In the genomic region with DNA sequence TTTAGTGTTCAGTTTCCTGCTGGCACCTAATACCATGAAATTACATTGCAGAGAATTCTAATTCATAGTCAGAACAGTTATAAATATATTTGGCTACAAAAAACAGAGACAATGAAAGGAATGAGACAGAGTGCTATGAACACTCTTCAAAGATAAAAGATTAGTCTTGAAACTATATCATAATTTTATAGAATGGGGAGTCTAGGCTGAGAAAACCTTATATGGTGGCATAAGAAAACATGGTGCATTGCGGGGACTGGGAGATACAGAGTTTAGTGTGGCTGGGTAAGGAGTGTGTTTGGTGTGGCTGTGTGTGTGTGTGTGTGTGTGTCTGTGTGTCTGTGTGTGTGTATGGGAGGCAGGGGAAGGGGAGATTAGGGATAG, we compare ENCODE assay signal across 1 cellular context.
TF ChIP-seq lines count a peak whose summit lies in the region.

No MANE protein-coding gene starts in this region.

TF ChIP-seq in IMR-90, 13 proteins besides CTCF, POLR2A, EP300 and RAD21 (continued from another document):
- TF ChIP-seq ELK1 (IDR thresholded peaks at IDR 0.05; ENCODE audit: borderline replicate concordance, low read depth, low read length), result no peak
- TF ChIP-seq SMC3 (IDR thresholded peaks at IDR 0.05; ENCODE audit: low read depth, low read length), result no peak
- no peak for TF ChIP-seq RFX5 (IDR thresholded peaks at IDR 0.05; ENCODE audit: low read depth, low read length)
- no peak for TF ChIP-seq BHLHE40 (IDR thresholded peaks at IDR 0.05; ENCODE audit: low read depth, low read length)
- TF ChIP-seq FOS (IDR thresholded peaks at IDR 0.05; ENCODE audit: low read depth, low read length), result no peak
